ENCODE assay signal across 21 cellular contexts in the genomic region with DNA sequence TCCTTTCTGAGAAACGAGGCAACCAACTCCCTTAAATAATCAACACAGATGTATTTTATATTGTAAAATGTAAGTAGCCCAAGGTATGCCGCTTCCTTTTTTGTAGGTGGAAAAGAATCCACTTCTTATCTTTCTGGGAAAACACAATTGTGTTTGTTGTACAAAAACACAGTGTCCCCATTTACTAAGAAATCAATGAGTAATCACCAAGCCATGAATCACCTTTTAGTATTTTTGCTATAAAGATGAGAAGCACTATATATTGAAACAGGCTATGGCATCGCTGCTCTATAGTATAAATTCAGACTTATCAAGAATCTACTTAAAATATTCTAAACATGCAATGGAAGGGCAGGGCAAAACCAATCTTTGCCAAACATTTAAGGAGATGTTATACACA.
DNase-seq lines count a peak whose midpoint lies in the region; TF ChIP-seq lines count a peak whose summit lies in the region.
"Had no signal": no experiment of that assay in that cellular context is flagged by ENCODE, and none has a peak within 500 bp of the region (broad histone marks: within the 10 kb centered on the region; RNA-seq: fewer than 3 reads in every experiment).

No MANE protein-coding gene starts in this region.

- TF ChIP-seq POLR2A in breast epithelium (IDR thresholded peaks at IDR 0.05) = no peak

- no peaks in the 10 kb centered on the region for H4K20me1 ChIP-seq in PC-9 (ENCODE audit: insufficient read depth)

- CTCF ChIA-PET in MCF 10A (lab: Yijun Ruan, JAX) = interaction anchor here (0.6 kb wide), 1 partner anchor 47 kb away, joined by 3 read pairs; no protein-coding TSS in a partner anchor
- CTCF ChIA-PET in PC-9 (lab: Charles Lee) = interaction anchor here (0.6 kb wide), 1 partner anchor 13 kb away, joined by 6 read pairs; no protein-coding TSS in a partner anchor

- DNase-seq in MCF 10A (ENCODE audit: unreplicated experiment) = peak; percentile 12
- DNase-seq in breast epithelium (ENCODE audit: low spot score in 2 of 2) = no peak
- DNase-seq in PC-9 = peak in 1 of 2 experiments; percentile 79
- peak; percentile 35 for DNase-seq in epithelial cell of esophagus (ENCODE audit: low read depth)
- no peak for DNase-seq in AG08395 (ENCODE audit: low spot score)
- DNase-seq in HK-2 (ENCODE audit: unreplicated experiment) = no peak
- no peak for DNase-seq in activated CD4-positive, CD25-positive, alpha-beta regulatory T cell (lab: John Stamatoyannopoulos, UW)
- DNase-seq: activated CD4-positive, CD25-positive, alpha-beta regulatory T cell treated with anti-CD3 and anti-CD28 coated beads, Interleukin-2, amount 50 U/mL, for 72 hours; activated CD8-positive, alpha-beta memory T cell treated with anti-CD3 and anti-CD28 coated beads, Interleukin-2, amount 10 ng/mL, durations not matched to agents 7 days and 5 days; CD4-positive, alpha-beta T cell; central memory CD4-positive, alpha-beta T cell; DMS153; GF-D8; hypothalamus; Kasumi-1; NCI-H1092; NCI-H1930; NCI-H82; SHP77; sigmoid colon; stimulated activated CD4-positive, alpha-beta T cell treated with anti-CD3 and anti-CD28 coated beads, Interleukin-15, amount 100 ng/mL, for 24 hours had no signal

- no peak for TF ChIP-seq CTCF in MCF 10A (IDR thresholded peaks at IDR 0.05; ENCODE audit: unreplicated experiment)
- no peak for TF ChIP-seq CTCF in breast epithelium (IDR thresholded peaks at IDR 0.05)
- TF ChIP-seq CTCF in PC-9 (conservative IDR thresholded peaks at IDR 0.05) = no peak
- no peak for TF ChIP-seq CTCF in epithelial cell of esophagus (IDR thresholded peaks at IDR 0.05; ENCODE audit: insufficient read depth, low read depth, low read length, missing control alignments)

- H3K4me3 ChIP-seq in breast epithelium = no peak overlapping the region
- H3K4me3 ChIP-seq in PC-9 = no peak overlapping the region
- no peak overlapping the region for H3K4me3 ChIP-seq in epithelial cell of esophagus (ENCODE audit: low read length)
- H3K4me3 ChIP-seq: sigmoid colon had no signal

- H3K36me3 ChIP-seq in breast epithelium (no peaks in the 10 kb centered on the region), PC-9 (ENCODE audit: low read depth) (no peaks in the 10 kb centered on the region)
- H3K36me3 ChIP-seq: sigmoid colon had no signal

- no peaks in the 10 kb centered on the region for H3K27me3 Mint-ChIP-seq in MCF 10A (ENCODE audit: insufficient read depth, unreplicated experiment)
- H3K27me3 Mint-ChIP-seq: activated CD8-positive, alpha-beta memory T cell treated with anti-CD3 and anti-CD28 coated beads, Interleukin-2, amount 10 ng/mL, durations not matched to agents 7 days and 5 days; CD4-positive, alpha-beta T cell had no signal

- H3K9me3 Mint-ChIP-seq in MCF 10A (ENCODE audit: unreplicated experiment) = no peaks in the 10 kb centered on the region
- H3K9me3 Mint-ChIP-seq: CD4-positive, alpha-beta T cell had no signal

- no peak overlapping the region for H3K4me3 Mint-ChIP-seq in MCF 10A (ENCODE audit: unreplicated experiment)
- H3K4me3 Mint-ChIP-seq: activated CD8-positive, alpha-beta memory T cell treated with anti-CD3 and anti-CD28 coated beads, Interleukin-2, amount 10 ng/mL, durations not matched to agents 7 days and 5 days; CD4-positive, alpha-beta T cell had no signal

- no peaks in the 10 kb centered on the region; the same call in 1 of the 2 replicates for H3K9me2 ChIP-seq in PC-9 (ENCODE audit: insufficient read depth)

- intact Hi-C loops in MCF 10A (cut with micrococcal nuclease) = loop anchor here (10.0 kb wide), 1 partner anchor 161 kb away; no protein-coding TSS in a partner anchor
- intact Hi-C loops in breast epithelium (cut with DNase I; ENCODE audit: low total_unique reads) = no loop called here
- intact Hi-C loops in PC-9 (cut with micrococcal nuclease; ENCODE audit: unreplicated experiment) = loop anchor here (5.0 kb wide), 1 partner anchor 354 kb away; no protein-coding TSS in a partner anchor

- peaks cover 31% of the 10 kb centered on the region for H3F3A ChIP-seq in PC-9 (ENCODE audit: insufficient read depth, low read depth)

- H3K79me2 ChIP-seq in PC-9 (ENCODE audit: low read depth) = peaks cover 48% of the 10 kb centered on the region

- no peak overlapping the region for H3K27ac Mint-ChIP-seq in MCF 10A (ENCODE audit: low read depth, unreplicated experiment)
- H3K27ac Mint-ChIP-seq: activated CD8-positive, alpha-beta memory T cell treated with anti-CD3 and anti-CD28 coated beads, Interleukin-2, amount 10 ng/mL, durations not matched to agents 7 days and 5 days had no signal

- peaks cover 52% of the 10 kb centered on the region for H3K4me1 Mint-ChIP-seq in MCF 10A (ENCODE audit: insufficient read depth, unreplicated experiment)

- H3K27me3 ChIP-seq in breast epithelium (no peaks in the 10 kb centered on the region), PC-9 (ENCODE audit: insufficient read depth, low read depth) (no peaks in the 10 kb centered on the region)
- H3K27me3 ChIP-seq: sigmoid colon had no signal

- POLR2A ChIA-PET in MCF 10A (lab: Yijun Ruan, JAX) = interaction anchor here (1.0 to 3.9 kb wide), 3 partner anchors 8 to 71 kb away, joined by 3 to 22 read pairs (median 5); no protein-coding TSS in a partner anchor
- POLR2A ChIA-PET in PC-9 (lab: Charles Lee; ENCODE audit: unreplicated experiment) = interaction anchor here (0.7 kb wide), 1 partner anchor 17 kb away, joined by 5 read pairs; no protein-coding TSS in a partner anchor

- BruUV-seq in MCF 10A (replicated peaks; lab: Mats Ljungman, UMichigan) (no TSS peak), PC-9 (replicated peaks; lab: Mats Ljungman, UMichigan) (no TSS peak)

- H3K36me3 Mint-ChIP-seq in MCF 10A (ENCODE audit: insufficient read depth, unreplicated experiment) = no peaks in the 10 kb centered on the region

- no peak overlapping the region for H2AFZ ChIP-seq in PC-9

- H3K9me3 ChIP-seq in breast epithelium (no peaks in the 10 kb centered on the region), PC-9 (ENCODE audit: insufficient read depth, low read depth) (no peaks in the 10 kb centered on the region)
- H3K9me3 ChIP-seq: sigmoid colon had no signal

- no peaks in the 10 kb centered on the region for H3K4me1 ChIP-seq in breast epithelium
- H3K4me1 ChIP-seq in PC-9 (replicated peaks; ENCODE audit: insufficient read depth) = peaks cover 59% of the 10 kb centered on the region

- H3K27ac ChIP-seq in breast epithelium (no peak overlapping the region), PC-9 (peak overlapping the region; percentile 38)
- H3K27ac ChIP-seq: sigmoid colon had no signal

- peak overlapping the region; percentile 33 for H3K4me2 ChIP-seq in PC-9

Comparison
In these comparisons a context has a peak if more than half of its experiments do, and no peak if none do; other contexts are left out.
1. DNase-seq: peak in MCF 10A (single experiment) and epithelial cell of esophagus (single experiment); none in breast epithelium (0 of 2), AG08395 (single experiment), HK-2 (single experiment) and activated CD4-positive, CD25-positive, alpha-beta regulatory T cell (0 of 4).